In the genomic region with DNA sequence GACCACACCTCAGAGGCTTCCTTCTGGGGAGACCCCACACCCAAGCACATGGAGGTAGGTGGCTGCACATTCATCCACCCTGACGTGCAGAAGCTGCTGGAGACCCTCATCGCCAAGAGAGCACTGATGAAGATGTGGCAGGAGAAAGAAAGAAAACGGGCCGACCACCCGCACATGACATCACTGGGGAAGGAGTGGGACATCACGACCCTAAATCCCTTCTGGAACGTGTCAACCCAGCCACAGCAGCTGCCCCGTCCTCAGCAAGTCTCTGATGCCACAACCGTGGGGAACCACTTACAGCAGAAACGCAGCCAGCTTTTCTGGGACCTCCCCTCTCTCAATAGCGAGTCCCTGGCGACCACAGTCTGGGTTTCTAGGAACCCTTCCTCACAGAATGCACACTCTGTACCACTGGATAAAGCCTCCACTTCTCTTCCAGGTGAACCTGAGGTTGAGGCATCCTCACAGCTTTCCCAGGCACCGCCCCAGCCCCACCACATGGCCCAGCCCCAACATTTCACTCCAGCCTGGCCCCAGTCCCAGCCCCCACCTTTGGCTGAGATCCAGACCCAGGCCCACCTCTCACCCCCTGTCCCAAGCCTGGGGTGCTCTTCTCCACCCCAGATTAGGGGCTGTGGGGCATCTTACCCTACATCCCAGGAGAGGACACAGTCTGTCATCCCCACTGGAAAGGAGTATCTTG, we compare ENCODE assay signal across 23 cellular contexts. TPM values are rescaled to one million over a fixed set of nuclear protein-coding genes. Genes with fewer than 3 reads are reported as not detected.
DNase-seq lines count a peak whose midpoint lies in the region; ATAC-seq, FAIRE-seq and TF ChIP-seq lines count a peak whose summit lies in the region.
"Had no signal": no experiment of that assay in that cellular context is flagged by ENCODE, and none has a peak within 500 bp of the region (broad histone marks: within the 10 kb centered on the region; RNA-seq: fewer than 3 reads in every experiment).

No MANE protein-coding gene starts in this region.

- no peak overlapping the region for H3K9ac ChIP-seq in kidney (ENCODE audit: low read length in 2 of 2)

- H3K4me3 ChIP-seq in esophagus muscularis mucosa: no peak overlapping the region
- H3K4me3 ChIP-seq in kidney (ENCODE audit: low read length in 2 of 2): no peak overlapping the region
- H3K4me3 ChIP-seq in PC-9: no peak overlapping the region

- no peaks in the 10 kb centered on the region for H3K79me2 ChIP-seq in PC-9 (ENCODE audit: low read depth)

- no peaks in the 10 kb centered on the region for H3K9me2 ChIP-seq in PC-9 (ENCODE audit: insufficient read depth)

- H3K4me1 ChIP-seq in esophagus muscularis mucosa: no peaks in the 10 kb centered on the region
- no peaks in the 10 kb centered on the region for H3K4me1 ChIP-seq in kidney (ENCODE audit: control insufficient read depth in 1 of 2, insufficient read depth in 1 of 2, low read depth in 1 of 2, low read length in 2 of 2)
- H3K4me1 ChIP-seq in PC-9 (replicated peaks; ENCODE audit: insufficient read depth): no peaks in the 10 kb centered on the region
- H3K4me1 ChIP-seq: Caco-2 had no signal

- ATAC-seq in Right ventricle myocardium superior (ENCODE audit: poor library complexity) (no peak), GM18505 (IDR thresholded peaks at IDR 0.05; ENCODE audit: unreplicated experiment) (no peak)

- intact Hi-C loops in cardiac septum (cut with DNase I) (no loop called here), Right ventricle myocardium superior (cut with DNase I) (no loop called here), esophagus muscularis mucosa (cut with DNase I) (no loop called here), kidney (cut with DNase I) (no loop called here), PC-9 (cut with micrococcal nuclease; ENCODE audit: unreplicated experiment) (loop anchor here (5.0 kb wide), 1 partner anchor 68 kb away; no protein-coding TSS in a partner anchor)

- H3K36me3 ChIP-seq in esophagus muscularis mucosa (no peaks in the 10 kb centered on the region), kidney (ENCODE audit: control insufficient read depth in 1 of 2, insufficient read depth in 2 of 2, low read length in 2 of 2) (no peaks in the 10 kb centered on the region), PC-9 (ENCODE audit: low read depth) (no peaks in the 10 kb centered on the region)

- BruUV-seq in PC-9 (replicated peaks; lab: Mats Ljungman, UMichigan): no TSS peak

- peak; percentile 38 for DNase-seq in cardiac septum (ENCODE audit: low spot score)
- no peak for DNase-seq in Right ventricle myocardium superior
- peak; percentile 84 for DNase-seq in esophagus muscularis mucosa (ENCODE audit: extremely low spot score)
- DNase-seq in kidney: peak; percentile 38
- DNase-seq in ureter (ENCODE audit: low spot score): peak; percentile 26
- DNase-seq in activated naive CD4-positive, alpha-beta T cell treated with anti-CD3 and anti-CD28 coated beads, Interleukin-2, amount 50 U/mL, for 16 hours: no peak
- DNase-seq in PC-9: no peak
- DNase-seq: ACHN; Caco-2; CD4-positive, alpha-beta T cell; DMS153; DMS79; GDM1; GOT3; H9 had no signal

- no peaks in the 10 kb centered on the region for H3F3A ChIP-seq in PC-9 (ENCODE audit: insufficient read depth, low read depth)

- FAIRE-seq in kidney (lab: Jason Lieb, UNC): no peak
- FAIRE-seq: A204.1, D721Med, GM12892 had no signal

- peaks cover 0 to 6% (median 0%) of the 10 kb centered on the region in 4 donors for H3K27me3 ChIP-seq in esophagus muscularis mucosa
- no peaks in the 10 kb centered on the region for H3K27me3 ChIP-seq in PC-9 (ENCODE audit: insufficient read depth, low read depth)

- no peak overlapping the region for H2AFZ ChIP-seq in PC-9

- H3K27ac ChIP-seq in esophagus muscularis mucosa (replicated peaks in 1 of 4) (no peak overlapping the region), kidney (ENCODE audit: low read depth in 2 of 2, low read length in 2 of 2) (no peak overlapping the region), PC-9 (no peak overlapping the region)
- H3K27ac ChIP-seq: C4-2B had no signal

- no peak overlapping the region for H3K4me2 ChIP-seq in PC-9

- no peak for TF ChIP-seq EP300 in esophagus muscularis mucosa (IDR thresholded peaks at IDR 0.05)

- TF ChIP-seq POLR2A in esophagus muscularis mucosa (IDR thresholded peaks at IDR 0.05; ENCODE audit: low read depth) (no peak), GM18505 (IDR thresholded peaks at IDR 0.05; ENCODE audit: borderline replicate concordance, extremely low read depth, insufficient read depth, insufficient read length) (no peak)

- no peaks in the 10 kb centered on the region for H4K20me1 ChIP-seq in PC-9 (ENCODE audit: insufficient read depth)

- CTCF ChIA-PET in PC-9 (lab: Charles Lee): no interaction called here

- no peaks in the 10 kb centered on the region for H3K9me3 ChIP-seq in esophagus muscularis mucosa
- H3K9me3 ChIP-seq in kidney (ENCODE audit: control insufficient read depth in 1 of 2, low read length in 2 of 2): no peaks in the 10 kb centered on the region
- no peaks in the 10 kb centered on the region for H3K9me3 ChIP-seq in PC-9 (ENCODE audit: insufficient read depth, low read depth)
- H3K9me3 ChIP-seq: Caco-2 had no signal

- TF ChIP-seq CTCF in esophagus muscularis mucosa (IDR thresholded peaks at IDR 0.05) (no peak), kidney (IDR thresholded peaks at IDR 0.05; ENCODE audit: borderline replicate concordance, extremely low read depth, insufficient read depth) (no peak), PC-9 (conservative IDR thresholded peaks at IDR 0.05) (no peak)

- POLR2A ChIA-PET in PC-9 (lab: Charles Lee; ENCODE audit: unreplicated experiment): no interaction called here

- 89% methylated on average over 5 of the region's 13 CpGs for WGBS in esophagus muscularis mucosa

RNA-seq across cellular contexts. Expression of a gene that starts 3.0 kb away (rescaled TPM):
- total RNA-seq in cardiac septum (not detected), Right ventricle myocardium superior (not detected), esophagus muscularis mucosa (not detected), kidney (not detected), ureter (not detected), PC-9 (2021) (not detected in 2 replicates)
- not detected for polyA plus RNA-seq in kidney (ENCODE audit: insufficient read depth, low read depth, low replicate concordance)
- total RNA-seq: Caco-2; CD4-positive, alpha-beta T cell; Daoy; HT-29 had no signal
- polyA plus RNA-seq: BJ had no signal

RNA-seq across cellular contexts. Expression of a gene that starts 32.1 kb away (rescaled TPM):
- not detected for total RNA-seq in cardiac septum
- total RNA-seq in Right ventricle myocardium superior: not detected
- total RNA-seq in esophagus muscularis mucosa: not detected
- not detected for total RNA-seq in kidney
- not detected for polyA plus RNA-seq in kidney (ENCODE audit: insufficient read depth, low read depth, low replicate concordance)
- not detected for total RNA-seq in ureter
- not detected in 2 replicates for total RNA-seq in PC-9 (2021)
- total RNA-seq: Caco-2; CD4-positive, alpha-beta T cell; Daoy; HT-29 had no signal
- polyA plus RNA-seq: BJ had no signal

Comparison
In these comparisons a context has a peak if more than half of its experiments do, and no peak if none do; other contexts are left out.
1. DNase-seq: peak in cardiac septum (single experiment), esophagus muscularis mucosa (single experiment), kidney (single experiment) and ureter (single experiment); none in Right ventricle myocardium superior (single experiment), activated naive CD4-positive, alpha-beta T cell treated with anti-CD3 and anti-CD28 coated beads, Interleukin-2, amount 50 U/mL, for 16 hours (single experiment) and PC-9 (0 of 2).